ENCODE assay signal across 7 cellular contexts in the genomic region with DNA sequence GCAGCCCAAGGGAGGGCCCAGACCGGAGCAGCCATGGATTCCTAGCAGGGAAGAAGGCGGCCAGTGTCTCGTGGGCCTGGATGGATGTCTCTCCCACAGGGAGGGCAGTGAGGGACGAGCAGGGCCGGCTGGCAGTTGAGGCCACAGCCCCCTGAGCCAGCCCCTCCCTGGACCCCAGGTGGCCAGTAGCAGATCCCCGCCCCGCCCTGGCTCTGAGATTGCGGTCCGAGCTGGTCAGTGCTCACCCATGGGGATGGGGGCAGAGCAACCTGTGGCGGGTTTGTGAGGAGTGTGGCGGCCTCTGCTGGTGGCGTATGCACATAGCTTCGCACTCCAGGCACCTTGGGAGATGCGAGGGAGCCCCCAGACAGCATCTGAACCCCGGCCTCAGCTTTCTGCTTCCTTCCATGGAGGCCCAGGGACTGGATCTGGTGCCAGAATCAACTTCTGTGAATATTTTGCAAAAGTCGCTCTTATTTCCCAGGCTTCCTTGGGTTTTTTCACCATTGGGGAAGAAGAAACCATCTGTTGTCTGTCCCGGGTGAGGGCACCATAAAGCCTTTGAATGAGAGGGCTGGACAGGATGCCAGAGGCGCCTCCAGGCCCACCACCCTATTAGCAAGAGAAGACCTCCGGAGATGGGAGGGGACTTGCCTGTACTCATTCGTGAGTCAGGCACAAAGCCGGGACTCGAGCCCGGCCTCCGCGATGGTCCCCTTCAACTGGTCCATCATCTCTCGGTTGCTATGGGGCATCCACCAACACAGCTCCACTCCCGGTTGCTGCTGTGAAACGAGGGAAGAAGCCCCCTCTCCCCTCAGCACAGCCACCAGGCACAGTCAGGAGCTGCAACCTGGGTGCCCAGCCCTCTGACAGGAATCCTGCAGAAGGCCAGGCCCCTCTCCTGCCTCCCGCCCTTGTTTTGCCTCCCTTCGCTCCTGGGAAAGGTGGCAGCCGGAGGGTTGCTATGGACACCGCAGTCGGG. TPM values are rescaled to one million over a fixed set of nuclear protein-coding genes. Genes with fewer than 3 reads are reported as not detected.
DNase-seq lines count a peak whose midpoint lies in the region; ATAC-seq, FAIRE-seq and TF ChIP-seq lines count a peak whose summit lies in the region.

No MANE protein-coding gene starts in this region.

- H3K4me1 Mint-ChIP-seq in activated T-helper 2 cell treated with anti-CD3 and anti-CD28 coated beads, Interferon-gamma antibody, Interleukin-2, Interleukin-4, amounts not matched to agents 10 μg/mL and 5 μg/mL and 100 μg/mL, durations not matched to agents 14 hours and 24 hours and 36 hours (ENCODE audit: low read depth), result peaks cover 9% of the 10 kb centered on the region

- H3K4me1 ChIP-seq in osteoblast (ENCODE audit: insufficient read depth, low read length) (no peaks in the 10 kb centered on the region), thyroid gland (peaks cover 0 to 3% of the 10 kb centered on the region in 2 donors)

- peak; percentile 58 for ATAC-seq in GM18505 (IDR thresholded peaks at IDR 0.05; ENCODE audit: unreplicated experiment)

- 49 to 60% methylated on average over 22 to 32 of the region's 33 CpGs for WGBS in thyroid gland, 2 donors

- no peak overlapping the region for H3K27ac Mint-ChIP-seq in activated T-helper 2 cell treated with anti-CD3 and anti-CD28 coated beads, Interferon-gamma antibody, Interleukin-2, Interleukin-4, amounts not matched to agents 10 μg/mL and 5 μg/mL and 100 μg/mL, durations not matched to agents 14 hours and 24 hours and 36 hours

- no peak for FAIRE-seq in frontal cortex (lab: Jason Lieb, UNC)

- no peaks in the 10 kb centered on the region for H3K36me3 Mint-ChIP-seq in activated T-helper 2 cell treated with anti-CD3 and anti-CD28 coated beads, Interferon-gamma antibody, Interleukin-2, Interleukin-4, amounts not matched to agents 10 μg/mL and 5 μg/mL and 100 μg/mL, durations not matched to agents 14 hours and 24 hours and 36 hours (ENCODE audit: low read depth)

- TF ChIP-seq CTCF in LNCAP (IDR thresholded peaks at IDR 0.05), result peak; percentile 94
- TF ChIP-seq CTCF in osteoblast (IDR thresholded peaks at IDR 0.05; ENCODE audit: extremely low read depth, low read depth, low read length), result peak; percentile 84
- TF ChIP-seq CTCF in thyroid gland (IDR thresholded peaks at IDR 0.05), result peak; percentile 48 to 90 (median 86)

- no peaks in the 10 kb centered on the region for H4K20me1 ChIP-seq in osteoblast (ENCODE audit: insufficient read depth, low read length)

- no peak overlapping the region for H2AFZ ChIP-seq in osteoblast (ENCODE audit: low read length)

- H3K36me3 ChIP-seq in osteoblast (ENCODE audit: insufficient read depth, low read length) (no peaks in the 10 kb centered on the region), thyroid gland (no peaks in the 10 kb centered on the region)

- no peak overlapping the region for H3K4me3 ChIP-seq in osteoblast (ENCODE audit: insufficient read depth, low read length)
- H3K4me3 ChIP-seq in thyroid gland (replicated peaks in 1 of 3), result no peak overlapping the region

- intact Hi-C loops in activated T-helper 2 cell treated with anti-CD3 and anti-CD28 coated beads, Interferon-gamma antibody, Interleukin-2, Interleukin-4, amounts not matched to agents 10 μg/mL and 5 μg/mL and 100 μg/mL, durations not matched to agents 14 hours and 24 hours and 36 hours (cut with micrococcal nuclease), result loop anchor here (1.0 to 5.0 kb wide), 3 partner anchors 121 to 320 kb away; partner anchors contain the start of gene UBE2Q1
- intact Hi-C loops in thyroid gland (cut with DNase I), result loop anchor here (5.0 to 10.0 kb wide), 3 partner anchors 124 to 316 kb away; no protein-coding TSS in a partner anchor

- H3K79me2 ChIP-seq in osteoblast (ENCODE audit: insufficient read depth, low read length), result no peaks in the 10 kb centered on the region

- H3K4me3 Mint-ChIP-seq in activated T-helper 2 cell treated with anti-CD3 and anti-CD28 coated beads, Interferon-gamma antibody, Interleukin-2, Interleukin-4, amounts not matched to agents 10 μg/mL and 5 μg/mL and 100 μg/mL, durations not matched to agents 14 hours and 24 hours and 36 hours (ENCODE audit: low read depth), result no peak overlapping the region

- no peaks in the 10 kb centered on the region for H3K9me3 Mint-ChIP-seq in activated T-helper 2 cell treated with anti-CD3 and anti-CD28 coated beads, Interferon-gamma antibody, Interleukin-2, Interleukin-4, amounts not matched to agents 10 μg/mL and 5 μg/mL and 100 μg/mL, durations not matched to agents 14 hours and 24 hours and 36 hours

- no peaks in the 10 kb centered on the region for H3K27me3 Mint-ChIP-seq in activated T-helper 2 cell treated with anti-CD3 and anti-CD28 coated beads, Interferon-gamma antibody, Interleukin-2, Interleukin-4, amounts not matched to agents 10 μg/mL and 5 μg/mL and 100 μg/mL, durations not matched to agents 14 hours and 24 hours and 36 hours (ENCODE audit: low read depth)

- TF ChIP-seq POLR2A in GM18505 (IDR thresholded peaks at IDR 0.05; ENCODE audit: borderline replicate concordance, extremely low read depth, insufficient read depth, insufficient read length) (no peak), thyroid gland (IDR thresholded peaks at IDR 0.05) (no peak)

- H3K9me3 ChIP-seq in osteoblast (ENCODE audit: low read depth, low read length) (no peaks in the 10 kb centered on the region), thyroid gland (no peaks in the 10 kb centered on the region)

- DNase-seq in SHP77 (lab: John Stamatoyannopoulos, UW), result peak; percentile 80 to 88
- peak; percentile 63 for DNase-seq in activated T-helper 2 cell treated with anti-CD3 and anti-CD28 coated beads, Interferon-gamma antibody, Interleukin-2, Interleukin-4, amounts not matched to agents 10 μg/mL and 5 μg/mL and 100 μg/mL, durations not matched to agents 14 hours and 24 hours and 36 hours (ENCODE audit: low spot score)
- DNase-seq in frontal cortex (ENCODE audit: low spot score in 2 of 2), result peak; percentile 48 to 81
- DNase-seq in osteoblast (ENCODE audit: insufficient read length, low spot score, missing footprints), result peak; percentile 96
- peak; percentile 78 to 79 for DNase-seq in thyroid gland

- no peak overlapping the region for H3K4me2 ChIP-seq in osteoblast (ENCODE audit: insufficient read depth, low read length)

- H3K27ac ChIP-seq in osteoblast (ENCODE audit: low read depth, low read length) (no peak overlapping the region), thyroid gland (no peak overlapping the region)

- H3K27me3 ChIP-seq in osteoblast (ENCODE audit: insufficient read depth, low read length) (peaks cover 41% of the 10 kb centered on the region), thyroid gland (no peaks in the 10 kb centered on the region)

RNA-seq across cellular contexts. Expression of gene KCNN3, which starts 8.6 kb away (rescaled TPM):
- 0.39 and 0.91 TPM in 2 replicates for total RNA-seq in activated T-helper 2 cell treated with anti-CD3 and anti-CD28 coated beads, Interferon-gamma antibody, Interleukin-2, Interleukin-4, amounts not matched to agents 10 μg/mL and 5 μg/mL and 100 μg/mL, durations not matched to agents 14 hours and 24 hours and 36 hours
- total RNA-seq in frontal cortex (2.4 TPM), osteoblast (under 0.01 TPM in 2 replicates), thyroid gland (1 to 10 TPM; 3.5 to 5.6 (median 4.4) TPM)

RNA-seq across cellular contexts. Expression of gene PMVK, which starts 57.9 kb away (rescaled TPM):
- total RNA-seq in activated T-helper 2 cell treated with anti-CD3 and anti-CD28 coated beads, Interferon-gamma antibody, Interleukin-2, Interleukin-4, amounts not matched to agents 10 μg/mL and 5 μg/mL and 100 μg/mL, durations not matched to agents 14 hours and 24 hours and 36 hours, result 44.7 and 44.8 TPM in 2 replicates
- 10.2 TPM for total RNA-seq in frontal cortex
- 6.2 and 6.5 TPM in 2 replicates for total RNA-seq in osteoblast
- total RNA-seq in thyroid gland, result 10 to 100 TPM; 15.0 to 28.2 (median 21.2) TPM
